In genomic region chrX:129678176-129678880, GRCh38 we compare ENCODE assay signal across 8 cellular contexts. TPM values are rescaled to one million over a fixed set of nuclear protein-coding genes. Genes with fewer than 3 reads are reported as not detected.
A peak's percentile ranks its signal among the peaks of the same experiment; 100 is the strongest.
DNase-seq lines count a peak whose midpoint lies in the region; ATAC-seq, FAIRE-seq and TF ChIP-seq lines count a peak whose summit lies in the region.

No MANE protein-coding gene starts in this region.

- no peak for TF ChIP-seq CTCF in AG09309 (IDR thresholded peaks at IDR 0.05; ENCODE audit: control insufficient read depth, insufficient read depth, low read depth, low read length, missing control alignments)
- TF ChIP-seq CTCF in NB4 (IDR thresholded peaks at IDR 0.05; ENCODE audit: low read depth, low read length): peak; percentile 10
- TF ChIP-seq CTCF in bronchial epithelial cell (IDR thresholded peaks at IDR 0.05; ENCODE audit: insufficient read depth, low read length, severe bottlenecking): peak; percentile 25

- no peaks in the 10 kb centered on the region for H3K27me3 ChIP-seq in bronchial epithelial cell (ENCODE audit: control insufficient read depth, insufficient read depth, low read length)

- no peak for DNase-seq in AG09309 (ENCODE audit: low read depth)
- no peak for DNase-seq in GM19239 (ENCODE audit: insufficient read length, low spot score)
- DNase-seq in NB4 (ENCODE audit: low read depth): peak; percentile 61
- DNase-seq in UCSD-AML1 (lab: John Stamatoyannopoulos, UW; ENCODE audit: unreplicated experiment): peak; percentile 44
- no peak for DNase-seq in bronchial epithelial cell (ENCODE audit: low read depth)
- peak; percentile 51 for DNase-seq in kidney tubule cell (ENCODE audit: low spot score)
- peak; percentile 19 for DNase-seq in stimulated activated CD8-positive, alpha-beta memory T cell treated with anti-CD3 and anti-CD28 coated beads, Interleukin-4, amount 100 ng/mL, for 24 hours (ENCODE audit: low read depth)

- FAIRE-seq in GM19239 (lab: Jason Lieb, UNC) (peak; percentile 33), bronchial epithelial cell (lab: Jason Lieb, UNC) (no peak)

- H3K4me3 ChIP-seq in AG09309 (ENCODE audit: control insufficient read depth, low read depth, low read length) (peak overlapping the region; percentile 22), NB4 (ENCODE audit: low read depth, low read length) (peak overlapping the region; percentile 11), bronchial epithelial cell (ENCODE audit: low read depth, low read length) (peak overlapping the region; percentile 35)

- no peaks in the 10 kb centered on the region for H3K36me3 ChIP-seq in bronchial epithelial cell (ENCODE audit: control insufficient read depth, insufficient read depth, low read length)

- ATAC-seq in HG02870 (IDR thresholded peaks at IDR 0.05; ENCODE audit: unreplicated experiment): no peak

- no peak for TF ChIP-seq POLR2A in NB4 (IDR thresholded peaks at IDR 0.05; ENCODE audit: extremely low read depth, insufficient read length)

RNA-seq across cellular contexts. Expression of gene APLN, which starts 23.6 kb away (rescaled TPM):
- under 0.01 and 0.13 TPM in 2 replicates for total RNA-seq in bronchial epithelial cell

Comparison
In these comparisons a context has a peak if more than half of its experiments do, and no peak if none do; other contexts are left out.
1. DNase-seq: peak in NB4 (single experiment), UCSD-AML1 (single experiment), kidney tubule cell (single experiment) and stimulated activated CD8-positive, alpha-beta memory T cell treated with anti-CD3 and anti-CD28 coated beads, Interleukin-4, amount 100 ng/mL, for 24 hours (single experiment); none in AG09309 (single experiment), GM19239 (single experiment) and bronchial epithelial cell (single experiment).
2. Peak in every context shown above with its lines, with median percentiles within 50 percentile points of each other: H3K4me3 ChIP-seq.